8 cellular contexts compared by ENCODE assay signal in the genomic region with DNA sequence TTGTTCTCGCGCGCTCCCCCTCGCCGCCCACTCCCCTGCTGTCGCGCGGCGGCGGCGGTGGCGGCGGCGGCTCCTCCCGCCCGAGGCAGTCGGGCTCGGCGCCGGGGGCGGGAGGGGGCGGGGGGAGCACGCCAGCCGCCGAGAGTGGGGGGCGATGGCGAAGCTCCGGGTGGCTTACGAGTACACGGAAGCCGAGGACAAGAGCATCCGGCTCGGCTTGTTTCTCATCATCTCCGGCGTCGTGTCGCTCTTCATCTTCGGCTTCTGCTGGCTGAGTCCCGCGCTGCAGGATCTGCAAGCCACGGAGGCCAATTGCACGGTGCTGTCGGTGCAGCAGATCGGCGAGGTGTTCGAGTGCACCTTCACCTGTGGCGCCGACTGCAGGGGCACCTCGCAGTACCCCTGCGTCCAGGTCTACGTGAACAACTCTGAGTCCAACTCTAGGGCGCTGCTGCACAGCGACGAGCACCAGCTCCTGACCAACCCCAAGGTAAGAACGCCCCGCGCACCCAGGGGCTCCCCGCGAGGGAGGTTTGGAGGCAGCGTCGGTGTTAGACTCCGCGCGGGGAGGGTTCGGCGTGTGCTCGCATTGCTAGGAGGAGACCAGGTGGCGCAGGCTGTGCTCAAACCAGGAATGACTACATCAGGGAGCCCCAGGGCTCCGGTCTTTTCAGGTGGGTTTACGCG. TPM values are rescaled to one million over a fixed set of nuclear protein-coding genes. Genes with fewer than 3 reads are reported as not detected.
DNase-seq lines count a peak whose midpoint lies in the region; ATAC-seq and TF ChIP-seq lines count a peak whose summit lies in the region.

No MANE protein-coding gene starts in this region.

- H3K4me1 ChIP-seq in A673 (ENCODE audit: insufficient read depth, low read length, poor library complexity, severe bottlenecking): peaks cover 6% of the 10 kb centered on the region

- H3K36me3 ChIP-seq in A673 (ENCODE audit: insufficient read depth, low read length, poor library complexity, severe bottlenecking): no peaks in the 10 kb centered on the region

- CTCF ChIA-PET in A673 (lab: Charles Lee): no interaction called here

- H3K27ac Mint-ChIP-seq in effector memory CD8-positive, alpha-beta T cell: peak overlapping the region in 1 of 2 donors; percentile 85
- H3K27ac Mint-ChIP-seq in stimulated activated memory B cell treated with anti-CD40 and anti-IgM and Interleukin-4, amounts not matched to agents 10 μg/mL and 1 μg/mL and 100 μg/mL, for 72 hours: peak overlapping the region; percentile 29

- POLR2A ChIA-PET in A673 (lab: Charles Lee; ENCODE audit: low non-redundant PET): no interaction called here

- BruUV-seq in A673 (replicated peaks; lab: Mats Ljungman, UMichigan): no TSS peak

- peaks cover 15 to 18% of the 10 kb centered on the region in 2 donors for H3K27me3 Mint-ChIP-seq in effector memory CD8-positive, alpha-beta T cell
- H3K27me3 Mint-ChIP-seq in stimulated activated memory B cell treated with anti-CD40 and anti-IgM and Interleukin-4, amounts not matched to agents 10 μg/mL and 1 μg/mL and 100 μg/mL, for 72 hours: peaks cover 10% of the 10 kb centered on the region

- H3K4me1 Mint-ChIP-seq in effector memory CD8-positive, alpha-beta T cell (ENCODE audit: low read depth in 2 of 2): peaks cover 16 to 18% of the 10 kb centered on the region in 2 donors
- peaks cover 22% of the 10 kb centered on the region for H3K4me1 Mint-ChIP-seq in stimulated activated memory B cell treated with anti-CD40 and anti-IgM and Interleukin-4, amounts not matched to agents 10 μg/mL and 1 μg/mL and 100 μg/mL, for 72 hours

- H3K4me3 ChIP-seq in A673 (ENCODE audit: low read depth, low read length, poor library complexity, severe bottlenecking): peak overlapping the region; percentile 68

- ATAC-seq in GM18858 (IDR thresholded peaks at IDR 0.05; ENCODE audit: unreplicated experiment) (peak; percentile 31), HG03095 (IDR thresholded peaks at IDR 0.05; ENCODE audit: unreplicated experiment) (peak; percentile 37)
- peak; percentile 67 for ATAC-seq in effector memory CD8-positive, alpha-beta T cell (replicated peaks)
- peak; percentile 66 for ATAC-seq in stimulated activated memory B cell treated with anti-CD40 and anti-IgM and Interleukin-4, amounts not matched to agents 10 μg/mL and 1 μg/mL and 100 μg/mL, for 72 hours

- H3K36me3 Mint-ChIP-seq in effector memory CD8-positive, alpha-beta T cell (ENCODE audit: insufficient read depth): peaks cover 5% of the 10 kb centered on the region
- H3K36me3 Mint-ChIP-seq in stimulated activated memory B cell treated with anti-CD40 and anti-IgM and Interleukin-4, amounts not matched to agents 10 μg/mL and 1 μg/mL and 100 μg/mL, for 72 hours: no peaks in the 10 kb centered on the region

- peak; percentile 65 for DNase-seq in A673 (ENCODE audit: low spot score)
- DNase-seq in NCI-H526 treated with DMSO at 0.1 percent for 48 hours (lab: John Stamatoyannopoulos, UW): peak; percentile 85
- DNase-seq in activated CD8-positive, alpha-beta memory T cell treated with anti-CD3 and anti-CD28 coated beads for 4 hours (ENCODE audit: low read depth in 2 of 2): peak; percentile 21 to 28
- DNase-seq in effector memory CD8-positive, alpha-beta T cell: peak; percentile 40 to 48 (median 42)
- DNase-seq in mucosa of gallbladder (ENCODE audit: low spot score): peak; percentile 31

- H3K9me3 ChIP-seq in A673 (ENCODE audit: low read depth, low read length, poor library complexity, severe bottlenecking): no peaks in the 10 kb centered on the region

- H3K4me3 Mint-ChIP-seq in effector memory CD8-positive, alpha-beta T cell: peak overlapping the region; percentile 93 to 99
- H3K4me3 Mint-ChIP-seq in stimulated activated memory B cell treated with anti-CD40 and anti-IgM and Interleukin-4, amounts not matched to agents 10 μg/mL and 1 μg/mL and 100 μg/mL, for 72 hours: peak overlapping the region; percentile 94

- H3K27me3 ChIP-seq in A673 (replicated peaks; ENCODE audit: insufficient read depth, low read depth, low read length, poor library complexity): peaks cover 19% of the 10 kb centered on the region

- no peaks in the 10 kb centered on the region for H3K9me3 Mint-ChIP-seq in effector memory CD8-positive, alpha-beta T cell
- H3K9me3 Mint-ChIP-seq in stimulated activated memory B cell treated with anti-CD40 and anti-IgM and Interleukin-4, amounts not matched to agents 10 μg/mL and 1 μg/mL and 100 μg/mL, for 72 hours: no peaks in the 10 kb centered on the region

- intact Hi-C loops in A673 (cut with micrococcal nuclease; ENCODE audit: unreplicated experiment): loop anchor here (5.0 kb wide), 2 partner anchors 124 to 469 kb away; partner anchors contain the start of gene CNOT2

- H3K27ac ChIP-seq in A673 (ENCODE audit: low read depth, low read length, poor library complexity, severe bottlenecking): no peak overlapping the region

- no peak for TF ChIP-seq CTCF in A673 (conservative IDR thresholded peaks at IDR 0.05; ENCODE audit: low read depth, low read length)

RNA-seq across cellular contexts. Expression of gene KCNMB4, which starts 0.6 kb away (rescaled TPM):
- 1.9 and 2.3 TPM in 2 replicates for total RNA-seq in A673 (2021)
- 3.1 TPM for total RNA-seq in mucosa of gallbladder

Comparison
In these comparisons a context has a peak if more than half of its experiments do, and no peak if none do; other contexts are left out.
1. DNase-seq: peak in every context shown above with its lines; median percentile 85 in NCI-H526 treated with DMSO at 0.1 percent for 48 hours; 65 in A673; 42 in effector memory CD8-positive, alpha-beta T cell; 31 in mucosa of gallbladder; 24 in activated CD8-positive, alpha-beta memory T cell treated with anti-CD3 and anti-CD28 coated beads for 4 hours.